8 cellular contexts compared by ENCODE assay signal in the genomic region with DNA sequence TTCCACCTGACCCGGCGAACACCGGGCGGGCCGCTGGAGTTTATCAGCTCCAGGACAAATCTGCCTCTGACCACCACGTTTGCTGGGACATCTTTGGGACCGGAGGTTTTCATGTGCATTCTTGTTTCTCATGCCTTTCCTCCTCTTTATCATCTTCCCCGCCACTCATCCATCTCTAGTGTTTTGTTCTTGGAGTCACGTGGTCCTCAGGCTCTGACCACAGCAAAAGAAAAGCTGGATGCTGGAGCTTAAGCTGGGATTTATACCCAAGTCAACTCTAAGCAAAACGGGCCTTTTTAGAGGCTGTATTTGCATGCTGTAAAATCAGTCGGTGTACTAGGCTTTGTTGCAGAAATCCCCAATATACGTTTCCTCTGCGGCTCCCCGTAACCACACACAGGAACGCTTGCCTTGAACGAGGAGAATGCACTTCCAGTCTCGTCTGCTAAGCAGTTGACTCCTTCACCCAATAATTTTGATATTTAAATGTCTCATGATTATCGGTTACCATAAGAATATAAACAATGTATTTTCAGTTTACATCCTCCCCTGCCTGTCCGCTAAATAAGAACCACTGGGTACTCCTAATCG. TPM values are rescaled to one million over a fixed set of nuclear protein-coding genes. Genes with fewer than 3 reads are reported as not detected.
DNase-seq lines count a peak whose midpoint lies in the region; ATAC-seq and TF ChIP-seq lines count a peak whose summit lies in the region.

No MANE protein-coding gene starts in this region.

- H3K27ac ChIP-seq in BLaER1 = peak overlapping the region; percentile 93
- H3K27ac ChIP-seq in ovary = peak overlapping the region; percentile 75 to 87

- no peak for TF ChIP-seq POLR2A in ovary (IDR thresholded peaks at IDR 0.05)

- H3K36me3 ChIP-seq in BLaER1 (peaks cover 62% of the 10 kb centered on the region), ovary (no peaks in the 10 kb centered on the region)

- peak overlapping the region; percentile 96 for H3K9ac ChIP-seq in BLaER1

- H3K4me3 ChIP-seq in BLaER1 = peak overlapping the region; percentile 99
- H3K4me3 ChIP-seq in ovary = peak overlapping the region; percentile 95

- ATAC-seq in GM19395 (IDR thresholded peaks at IDR 0.05; ENCODE audit: unreplicated experiment) = peak; percentile 16
- peak; percentile 4 for ATAC-seq in activated CD8-positive, alpha-beta T cell treated with anti-CD3 and anti-CD28 coated beads for 36 hours

- no peaks in the 10 kb centered on the region for H3K9me3 ChIP-seq in BLaER1
- no peaks in the 10 kb centered on the region for H3K9me3 ChIP-seq in ovary

- H3K4me1 Mint-ChIP-seq in activated CD8-positive, alpha-beta T cell treated with anti-CD3 and anti-CD28 coated beads for 36 hours (ENCODE audit: low read depth) = peaks cover 52% of the 10 kb centered on the region

- H3K36me3 Mint-ChIP-seq in activated CD8-positive, alpha-beta T cell treated with anti-CD3 and anti-CD28 coated beads for 36 hours (ENCODE audit: low read depth) = peaks cover 63% of the 10 kb centered on the region

- intact Hi-C loops in activated CD8-positive, alpha-beta T cell treated with anti-CD3 and anti-CD28 coated beads for 36 hours (cut with micrococcal nuclease) = no loop called here
- intact Hi-C loops in ovary (cut with DNase I) = no loop called here

- H3K4me2 ChIP-seq in BLaER1 = peak overlapping the region; percentile 92

- POLR2A ChIA-PET in activated CD8-positive, alpha-beta T cell treated with anti-CD3 and anti-CD28 coated beads for 36 hours (lab: Charles Lee) = interaction anchor here (0.6 to 1.5 kb wide), 5 partner anchors 12 to 456 kb away, joined by 3 to 4 read pairs (median 3); no protein-coding TSS in a partner anchor

- H4K20me1 ChIP-seq in BLaER1 = peaks cover 57% of the 10 kb centered on the region

- DNase-seq in NCI-H146 (lab: John Stamatoyannopoulos, UW) = peak; percentile 63
- DNase-seq in activated CD8-positive, alpha-beta T cell treated with anti-CD3 and anti-CD28 coated beads for 36 hours = no peak
- DNase-seq in foreskin melanocyte = peak; percentile 15
- DNase-seq in ovary = peak in 2 of 5 donors; percentile 2 to 44
- no peak for DNase-seq in hepatic stellate cell (ENCODE audit: low spot score)
- no peak for DNase-seq in GM13976 (ENCODE audit: low spot score)

- no peaks in the 10 kb centered on the region for H3K27me3 Mint-ChIP-seq in activated CD8-positive, alpha-beta T cell treated with anti-CD3 and anti-CD28 coated beads for 36 hours

- in situ Hi-C loops in GM13976 (cut with MboI; ENCODE audit: low sequenced_read_pairs, unreplicated experiment) = no loop called here

- TF ChIP-seq CTCF in activated CD8-positive, alpha-beta T cell treated with anti-CD3 and anti-CD28 coated beads for 36 hours (IDR thresholded peaks at IDR 0.05) = no peak
- TF ChIP-seq CTCF in ovary (IDR thresholded peaks at IDR 0.05) (no peak), GM13976 (IDR thresholded peaks at IDR 0.05; ENCODE audit: borderline replicate concordance, control extremely low read depth, extremely low read depth, insufficient read depth, missing control alignments) (no peak)

- H3K27me3 ChIP-seq in BLaER1 (no peaks in the 10 kb centered on the region), ovary (no peaks in the 10 kb centered on the region)

- H3K4me1 ChIP-seq in BLaER1 (peaks cover 47% of the 10 kb centered on the region), ovary (ENCODE audit: insufficient read depth) (peaks cover 7% of the 10 kb centered on the region)

- H3K27ac Mint-ChIP-seq in activated CD8-positive, alpha-beta T cell treated with anti-CD3 and anti-CD28 coated beads for 36 hours = peak overlapping the region; percentile 98

- H3K4me3 Mint-ChIP-seq in activated CD8-positive, alpha-beta T cell treated with anti-CD3 and anti-CD28 coated beads for 36 hours = peak overlapping the region; percentile 96

- TF ChIP-seq EP300 in ovary (IDR thresholded peaks at IDR 0.05) = no peak

- 1 to 4% (median 1%) methylated on average over 20 of the region's 20 CpGs for WGBS in ovary, 3 donors

- H3K9me3 Mint-ChIP-seq in activated CD8-positive, alpha-beta T cell treated with anti-CD3 and anti-CD28 coated beads for 36 hours = no peaks in the 10 kb centered on the region

- CTCF ChIA-PET in activated CD8-positive, alpha-beta T cell treated with anti-CD3 and anti-CD28 coated beads for 36 hours (lab: Charles Lee) = interaction anchor here (0.9 to 2.2 kb wide), 3 partner anchors 28 to 65 kb away, joined by 4 to 7 read pairs (median 4); no protein-coding TSS in a partner anchor

RNA-seq across cellular contexts. Expression of gene NDUFS6, which starts 0.6 kb away (rescaled TPM):
- total RNA-seq in activated CD8-positive, alpha-beta T cell treated with anti-CD3 and anti-CD28 coated beads for 36 hours = 10 to 100 TPM; 32.2 to 39.1 TPM
- total RNA-seq in ovary = 10 to 100 TPM; 16.3 to 50.8 (median 21.5) TPM
- polyA plus RNA-seq in ovary = 10 to 100 TPM; 17.0 to 31.2 TPM

RNA-seq across cellular contexts. Expression of gene MRPL36, which starts 0.9 kb away (rescaled TPM):
- total RNA-seq in activated CD8-positive, alpha-beta T cell treated with anti-CD3 and anti-CD28 coated beads for 36 hours = 10 to 100 TPM; 80.1 to 87.2 TPM
- total RNA-seq in ovary = 10 to 100 TPM; 26.8 to 42.5 (median 33.8) TPM
- 10 to 100 TPM; 40.8 to 60.7 TPM for polyA plus RNA-seq in ovary

Comparison
In these comparisons a context has a peak if more than half of its experiments do, and no peak if none do; other contexts are left out.
1. DNase-seq: peak in NCI-H146 (single experiment) and foreskin melanocyte (single experiment); none in activated CD8-positive, alpha-beta T cell treated with anti-CD3 and anti-CD28 coated beads for 36 hours (single experiment), hepatic stellate cell (single experiment) and GM13976 (single experiment).